ENCODE assay signal across 16 cellular contexts in the genomic region with DNA sequence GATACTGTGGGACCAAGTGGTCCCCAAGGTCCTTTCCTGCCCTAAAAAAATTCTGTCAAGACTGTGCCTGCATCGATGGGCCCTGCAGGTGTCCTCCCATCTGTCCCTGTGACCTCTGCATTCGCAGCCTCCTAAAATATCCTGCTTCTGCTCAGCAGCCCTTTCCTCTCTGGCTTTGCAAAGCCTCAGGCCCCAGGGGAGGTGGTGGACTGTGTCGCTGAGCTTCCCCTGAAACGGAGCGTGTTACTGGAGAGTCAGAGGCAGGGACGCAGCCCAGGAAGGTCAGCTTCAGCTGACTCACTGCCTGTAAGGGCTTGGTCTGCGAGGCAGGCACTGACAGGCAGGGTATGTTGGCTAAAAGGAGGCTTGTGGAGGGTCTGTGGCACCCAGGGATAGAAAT.
DNase-seq lines count a peak whose midpoint lies in the region; ATAC-seq and TF ChIP-seq lines count a peak whose summit lies in the region.
"Had no signal": no experiment of that assay in that cellular context is flagged by ENCODE, and none has a peak within 500 bp of the region (broad histone marks: within the 10 kb centered on the region; RNA-seq: fewer than 3 reads in every experiment).

No MANE protein-coding gene starts in this region.

- H3K27ac Mint-ChIP-seq in nephron progenitor cell: no peak overlapping the region
- H3K27ac Mint-ChIP-seq: activated T-cell treated with anti-CD3 and anti-CD28 coated beads, Interleukin-2, amount 50 U/mL, for 72 hours; CD4-positive, CD25-positive, alpha-beta regulatory T cell; naive thymus-derived CD8-positive, alpha-beta T cell; T-cell had no signal

- H3K27me3 Mint-ChIP-seq in nephron progenitor cell (ENCODE audit: low read depth, poor library complexity): peaks cover 45% of the 10 kb centered on the region

- TF ChIP-seq CTCF in brain microvascular endothelial cell (IDR thresholded peaks at IDR 0.05; ENCODE audit: low read depth, low read length, missing control alignments): no peak
- no peak for TF ChIP-seq CTCF in nephron progenitor cell (IDR thresholded peaks at IDR 0.05)

- DNase-seq in G401 (ENCODE audit: low spot score) (peak; percentile 70), HK-2 (ENCODE audit: unreplicated experiment) (peak; percentile 37), brain microvascular endothelial cell (peak; percentile 9), nephron progenitor cell (peak; percentile 61), COLO829 (ENCODE audit: low spot score) (no peak)
- DNase-seq: activated T-cell treated with anti-CD3 and anti-CD28 coated beads, Interleukin-2, amount 50 U/mL, for 72 hours; anterior cingulate cortex; CD4-positive, CD25-positive, alpha-beta regulatory T cell; left cardiac atrium; MG63; naive thymus-derived CD8-positive, alpha-beta T cell; right lobe of liver; T-cell had no signal

- no peak overlapping the region for H3K4me3 ChIP-seq in brain microvascular endothelial cell (ENCODE audit: low read depth, low read length)
- H3K4me3 ChIP-seq: MG63, right lobe of liver had no signal

- no peak overlapping the region for H3K27ac ChIP-seq in brain microvascular endothelial cell
- H3K27ac ChIP-seq: HL-60, right lobe of liver had no signal

- ATAC-seq in HG03139 (IDR thresholded peaks at IDR 0.05; ENCODE audit: unreplicated experiment) (no peak), HG02798 (IDR thresholded peaks at IDR 0.05; ENCODE audit: poor library complexity, unreplicated experiment) (no peak)
- ATAC-seq: activated T-cell treated with anti-CD3 and anti-CD28 coated beads, Interleukin-2, amount 50 U/mL, for 72 hours; left cardiac atrium; naive thymus-derived CD8-positive, alpha-beta T cell; right lobe of liver; T-cell had no signal

- peaks cover 32% of the 10 kb centered on the region for H3K27me3 ChIP-seq in brain microvascular endothelial cell (replicated peaks)

- no peaks in the 10 kb centered on the region for H3K36me3 ChIP-seq in brain microvascular endothelial cell (replicated peaks)
- H3K36me3 ChIP-seq: MG63, right lobe of liver had no signal

- no peak overlapping the region for H3K4me3 Mint-ChIP-seq in nephron progenitor cell
- H3K4me3 Mint-ChIP-seq: activated T-cell treated with anti-CD3 and anti-CD28 coated beads, Interleukin-2, amount 50 U/mL, for 72 hours; CD4-positive, CD25-positive, alpha-beta regulatory T cell; T-cell had no signal

- in situ Hi-C loops in G401 (cut with HindIII; ENCODE audit: low sequenced_read_pairs) (no loop called here), brain microvascular endothelial cell (cut with HindIII; ENCODE audit: low pct_ligation_motif_present, low sequenced_read_pairs) (no loop called here)

- peaks cover 55% of the 10 kb centered on the region for H3K4me1 Mint-ChIP-seq in nephron progenitor cell

- H3K36me3 Mint-ChIP-seq in nephron progenitor cell (ENCODE audit: low read depth): no peaks in the 10 kb centered on the region
- H3K36me3 Mint-ChIP-seq: CD4-positive, CD25-positive, alpha-beta regulatory T cell; naive thymus-derived CD8-positive, alpha-beta T cell; T-cell had no signal

- no peaks in the 10 kb centered on the region for H3K9me3 Mint-ChIP-seq in nephron progenitor cell
- H3K9me3 Mint-ChIP-seq: activated T-cell treated with anti-CD3 and anti-CD28 coated beads, Interleukin-2, amount 50 U/mL, for 72 hours; CD4-positive, CD25-positive, alpha-beta regulatory T cell; naive thymus-derived CD8-positive, alpha-beta T cell; T-cell had no signal
